1 cellular context compared by ENCODE assay signal in genomic region chr7:150688630-150689029, GRCh38.
TF ChIP-seq lines count a peak whose summit lies in the region.

No MANE protein-coding gene starts in this region.

TF ChIP-seq in K562, 482 proteins besides CTCF, POLR2A, EP300 and RAD21:
- TF ChIP-seq RCOR1 (IDR thresholded peaks at IDR 0.05; ENCODE audit: borderline replicate concordance in 1 of 2, low read depth in 2 of 2, low read length in 2 of 2): no peak
- no peak for TF ChIP-seq ZBTB12 (CRISPR knock-in tag; IDR thresholded peaks at IDR 0.05)
- no peak for TF ChIP-seq NFYB (IDR thresholded peaks at IDR 0.05; ENCODE audit: extremely low read depth, insufficient read length)
- no peak for TF ChIP-seq ZNF212 (CRISPR knock-in tag; IDR thresholded peaks at IDR 0.05)
- no peak for TF ChIP-seq POLR2H (tag; IDR thresholded peaks at IDR 0.05; ENCODE audit: low read depth)
- TF ChIP-seq NFE2 (IDR thresholded peaks at IDR 0.05; ENCODE audit: low read depth): no peak
- no peak for TF ChIP-seq ZNF766 (CRISPR knock-in tag; conservative IDR thresholded peaks at IDR 0.05)
